ENCODE assay signal across 2 cellular contexts in the genomic region with DNA sequence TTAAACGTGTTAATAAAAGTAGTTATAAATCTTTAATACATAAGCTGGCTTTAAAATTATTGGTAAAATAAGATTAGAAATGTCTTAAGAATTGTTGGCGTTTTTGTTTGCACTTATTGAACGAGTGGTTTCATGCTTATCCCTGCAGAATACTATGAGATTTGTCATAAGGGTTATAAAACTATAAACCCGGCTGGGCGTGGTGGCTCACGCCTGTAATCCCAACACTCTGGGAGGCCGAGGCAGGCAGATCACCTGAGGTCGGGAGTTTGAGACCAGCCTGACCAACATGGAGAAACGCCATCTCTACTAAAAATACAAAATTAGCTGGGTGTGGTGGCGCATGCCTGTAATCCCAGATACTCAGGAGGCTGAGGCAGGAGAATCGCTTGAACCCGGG. TPM values are rescaled to one million over a fixed set of nuclear protein-coding genes. Genes with fewer than 3 reads are reported as not detected.
"Had no signal": no experiment of that assay in that cellular context is flagged by ENCODE, and none has a peak within 500 bp of the region (broad histone marks: within the 10 kb centered on the region; RNA-seq: fewer than 3 reads in every experiment).

No MANE protein-coding gene starts in this region.

RNA-seq across cellular contexts. Expression of gene GP6, which starts 2.6 kb away (rescaled TPM):
- total RNA-seq: G401, GM12878 had no signal
- polyA plus RNA-seq: GM12878 had no signal
